25 cellular contexts compared by ENCODE assay signal in genomic region chr5:73780297-73781080, GRCh38.
A peak's percentile ranks its signal among the peaks of the same experiment; 100 is the strongest.
DNase-seq lines count a peak whose midpoint lies in the region; FAIRE-seq and TF ChIP-seq lines count a peak whose summit lies in the region.
"Had no signal": no experiment of that assay in that cellular context is flagged by ENCODE, and none has a peak within 500 bp of the region (broad histone marks: within the 10 kb centered on the region; RNA-seq: fewer than 3 reads in every experiment).

No MANE protein-coding gene starts in this region.

- no peaks in the 10 kb centered on the region for H3K27me3 ChIP-seq in small intestine (ENCODE audit: control insufficient read depth in 2 of 2, insufficient read depth in 2 of 2, low read length in 2 of 2)
- H3K27me3 ChIP-seq: dorsolateral prefrontal cortex, right lobe of liver, SJCRH30 had no signal

- no peaks in the 10 kb centered on the region for H3K4me1 Mint-ChIP-seq in activated CD4-positive, alpha-beta T cell treated with anti-CD3 and anti-CD28 coated beads, Interleukin-2, amount 10 ng/mL, durations not matched to agents 7 days and 5 days
- H3K4me1 Mint-ChIP-seq: central memory CD8-positive, alpha-beta T cell; H9; stimulated activated effector memory CD8-positive, alpha-beta T cell treated with anti-CD3 and anti-CD28 coated beads, Interleukin-12 subunit alpha, Interleukin-12 subunit beta, amount 100 ng/mL, for 72 hours had no signal

- POLR2A ChIA-PET in activated CD4-positive, alpha-beta T cell treated with anti-CD3 and anti-CD28 coated beads, Interleukin-2, amount 10 ng/mL, durations not matched to agents 7 days and 5 days (lab: Charles Lee), result no interaction called here

- H3K9me3 Mint-ChIP-seq in activated CD4-positive, alpha-beta T cell treated with anti-CD3 and anti-CD28 coated beads, Interleukin-2, amount 10 ng/mL, durations not matched to agents 7 days and 5 days, result no peaks in the 10 kb centered on the region
- H3K9me3 Mint-ChIP-seq: CD4-positive, alpha-beta T cell; central memory CD8-positive, alpha-beta T cell; H9; neural crest cell; stimulated activated effector memory CD8-positive, alpha-beta T cell treated with anti-CD3 and anti-CD28 coated beads, Interleukin-12 subunit alpha, Interleukin-12 subunit beta, amount 100 ng/mL, for 72 hours had no signal

- 33 to 65% (median 49%) methylated on average over 11 of the region's 11 CpGs for WGBS in small intestine, 3 donors

- no peaks in the 10 kb centered on the region for H3K36me3 ChIP-seq in small intestine (ENCODE audit: control insufficient read depth in 2 of 2, insufficient read depth in 2 of 2, low read length in 2 of 2)
- H3K36me3 ChIP-seq: SJCRH30 had no signal

- H3K27ac ChIP-seq in small intestine (ENCODE audit: low read depth in 1 of 2, low read length in 1 of 2), result no peak overlapping the region
- H3K27ac ChIP-seq: dorsolateral prefrontal cortex, right lobe of liver, SJCRH30 had no signal

- H3K4me3 ChIP-seq in fibroblast of the aortic adventitia (ENCODE audit: low read depth, low read length) (no peak overlapping the region), small intestine (ENCODE audit: low read depth in 1 of 2, low read length in 2 of 2) (no peak overlapping the region)
- H3K4me3 ChIP-seq: dorsolateral prefrontal cortex, right lobe of liver, SJCRH30 had no signal

- H3K4me1 ChIP-seq in small intestine (ENCODE audit: control insufficient read depth in 2 of 2, insufficient read depth in 1 of 2, low read depth in 1 of 2, low read length in 1 of 2), result peaks cover 7 to 8% of the 10 kb centered on the region in 2 donors
- H3K4me1 ChIP-seq: right lobe of liver, SJCRH30 had no signal

- H3K27ac Mint-ChIP-seq in activated CD4-positive, alpha-beta T cell treated with anti-CD3 and anti-CD28 coated beads, Interleukin-2, amount 10 ng/mL, durations not matched to agents 7 days and 5 days, result no peak overlapping the region
- H3K27ac Mint-ChIP-seq: activated naive CD8-positive, alpha-beta T cell; CD4-positive, alpha-beta T cell; H9; stimulated activated effector memory CD8-positive, alpha-beta T cell treated with anti-CD3 and anti-CD28 coated beads, Interleukin-12 subunit alpha, Interleukin-12 subunit beta, amount 100 ng/mL, for 72 hours had no signal

- CTCF ChIA-PET in activated CD4-positive, alpha-beta T cell treated with anti-CD3 and anti-CD28 coated beads, Interleukin-2, amount 10 ng/mL, durations not matched to agents 7 days and 5 days (lab: Charles Lee), result no interaction called here

- FAIRE-seq in small intestine (lab: Jason Lieb, UNC), result no peak
- FAIRE-seq: endothelial cell of umbilical vein had no signal

- TF ChIP-seq CTCF in LNCAP (IDR thresholded peaks at IDR 0.05) (0 out of 2 replicates have a peak, but pooled peaks have one; percentile 28), fibroblast of the aortic adventitia (IDR thresholded peaks at IDR 0.05; ENCODE audit: insufficient read depth, low read length) (peak; percentile 22)

- no peaks in the 10 kb centered on the region for H3K9me3 ChIP-seq in small intestine (ENCODE audit: control insufficient read depth, low read depth)
- H3K9me3 ChIP-seq: right lobe of liver, SJCRH30 had no signal

- H3K4me3 Mint-ChIP-seq in activated CD4-positive, alpha-beta T cell treated with anti-CD3 and anti-CD28 coated beads, Interleukin-2, amount 10 ng/mL, durations not matched to agents 7 days and 5 days, result no peak overlapping the region
- H3K4me3 Mint-ChIP-seq: activated naive CD8-positive, alpha-beta T cell; CD4-positive, alpha-beta T cell; central memory CD8-positive, alpha-beta T cell; H9; neural crest cell; stimulated activated effector memory CD8-positive, alpha-beta T cell treated with anti-CD3 and anti-CD28 coated beads, Interleukin-12 subunit alpha, Interleukin-12 subunit beta, amount 100 ng/mL, for 72 hours had no signal

- H3K27me3 Mint-ChIP-seq in activated CD4-positive, alpha-beta T cell treated with anti-CD3 and anti-CD28 coated beads, Interleukin-2, amount 10 ng/mL, durations not matched to agents 7 days and 5 days, result peaks cover 3% of the 10 kb centered on the region
- H3K27me3 Mint-ChIP-seq: central memory CD8-positive, alpha-beta T cell had no signal

- peak; percentile 40 for DNase-seq in DMS79 treated with DMSO at 0.1 percent for 48 hours (lab: John Stamatoyannopoulos, UW)
- DNase-seq in fibroblast of the aortic adventitia (ENCODE audit: low read depth), result peak; percentile 45
- peak; percentile 86 for DNase-seq in small intestine
- DNase-seq in ureter (ENCODE audit: low spot score), result no peak
- DNase-seq in SW480 (ENCODE audit: low spot score), result no peak
- no peak for DNase-seq in activated CD4-positive, alpha-beta T cell treated with anti-CD3 and anti-CD28 coated beads, Interleukin-2, amount 10 ng/mL, durations not matched to agents 7 days and 5 days
- DNase-seq: activated CD4-positive, alpha-beta T cell treated with anti-CD3 and anti-CD28 coated beads, Interleukin-2, amount 50 U/mL, for 48 hours; aorta; CD4-positive, alpha-beta T cell; dorsolateral prefrontal cortex; H9; islet precursor cell; MM.1S; NCI-H1417; NCI-H2081 treated with DMSO at 0.1 percent for 48 hours; NCI-H226; right lobe of liver; SJCRH30; stimulated activated CD4-positive, alpha-beta T cell treated with anti-CD3 and anti-CD28 coated beads, Interleukin-4, amount 100 ng/mL, for 24 hours had no signal

- H3K36me3 Mint-ChIP-seq in activated CD4-positive, alpha-beta T cell treated with anti-CD3 and anti-CD28 coated beads, Interleukin-2, amount 10 ng/mL, durations not matched to agents 7 days and 5 days (ENCODE audit: low read depth), result no peaks in the 10 kb centered on the region
- H3K36me3 Mint-ChIP-seq: activated naive CD8-positive, alpha-beta T cell; stimulated activated effector memory CD8-positive, alpha-beta T cell treated with anti-CD3 and anti-CD28 coated beads, Interleukin-12 subunit alpha, Interleukin-12 subunit beta, amount 100 ng/mL, for 72 hours had no signal

Comparison
In these comparisons a context has a peak if more than half of its experiments do, and no peak if none do; other contexts are left out.
1. DNase-seq: peak in DMS79 treated with DMSO at 0.1 percent for 48 hours (single experiment), fibroblast of the aortic adventitia (single experiment) and small intestine (single experiment); none in ureter (single experiment), SW480 (single experiment) and activated CD4-positive, alpha-beta T cell treated with anti-CD3 and anti-CD28 coated beads, Interleukin-2, amount 10 ng/mL, durations not matched to agents 7 days and 5 days (single experiment).